1 cellular context compared by ENCODE assay signal in genomic region chr1:27527857-27528700, GRCh38.
A peak's percentile ranks its signal among the peaks of the same experiment; 100 is the strongest.
TF ChIP-seq lines count a peak whose summit lies in the region.

No MANE protein-coding gene starts in this region.

TF ChIP-seq in GM12878, 131 proteins besides CTCF, POLR2A, EP300 and RAD21 (continued from another document and continues in another):
- TF ChIP-seq BACH1 (IDR thresholded peaks at IDR 0.05; ENCODE audit: borderline replicate concordance) = 0 out of 2 replicates have a peak, but pooled peaks have one; percentile 23
- TF ChIP-seq SUZ12 (IDR thresholded peaks at IDR 0.05; ENCODE audit: unreplicated experiment) = no peak
- no peak for TF ChIP-seq TBL1XR1 (IDR thresholded peaks at IDR 0.05; ENCODE audit: low read depth, low read length)
- TF ChIP-seq IRF4 (IDR thresholded peaks at IDR 0.05; ENCODE audit: low read depth, low read length) = no peak
- TF ChIP-seq TAF1 (IDR thresholded peaks at IDR 0.05; ENCODE audit: borderline replicate concordance, low read depth, low read length) = no peak
- no peak for TF ChIP-seq KAT2A (conservative IDR thresholded peaks at IDR 0.05; ENCODE audit: control insufficient read depth, low read depth, low read length)
- TF ChIP-seq SREBF2 (IDR thresholded peaks at IDR 0.05; ENCODE audit: low read length) = no peak
- no peak for TF ChIP-seq KLF5 (IDR thresholded peaks at IDR 0.05; ENCODE audit: partially characterized antibody)
- TF ChIP-seq ASH2L (IDR thresholded peaks at IDR 0.05; ENCODE audit: borderline replicate concordance, low read depth) = no peak
- no peak for TF ChIP-seq POLR2AphosphoS2 (IDR thresholded peaks at IDR 0.05; ENCODE audit: low read depth, low read length)
- TF ChIP-seq SKIL (IDR thresholded peaks at IDR 0.05; ENCODE audit: low read depth, poor library complexity, severe bottlenecking) = no peak
- TF ChIP-seq YY1 (IDR thresholded peaks at IDR 0.05; ENCODE audit: low read depth, low read length) = no peak
- no peak for TF ChIP-seq ZNF592 (IDR thresholded peaks at IDR 0.05)
- TF ChIP-seq CHD2 (IDR thresholded peaks at IDR 0.05; ENCODE audit: borderline replicate concordance, low read depth, low read length) = no peak
- no peak for TF ChIP-seq NRF1 (conservative IDR thresholded peaks at IDR 0.05; ENCODE audit: low read depth, low read length)
- no peak for TF ChIP-seq ATF2 (IDR thresholded peaks at IDR 0.05; ENCODE audit: low read length)
- no peak for TF ChIP-seq MYB (IDR thresholded peaks at IDR 0.05; ENCODE audit: borderline replicate concordance, low read depth, low read length)
- TF ChIP-seq BCL11A (IDR thresholded peaks at IDR 0.05; ENCODE audit: low read depth, low read length) = no peak
- no peak for TF ChIP-seq RBBP5 (conservative IDR thresholded peaks at IDR 0.05)
- TF ChIP-seq TCF7 (IDR thresholded peaks at IDR 0.05; ENCODE audit: borderline replicate concordance) = no peak
- no peak for TF ChIP-seq HSF1 (IDR thresholded peaks at IDR 0.05; ENCODE audit: low read depth, low read length)
- TF ChIP-seq ATF7 (IDR thresholded peaks at IDR 0.05; ENCODE audit: low read depth) = no peak
- TF ChIP-seq CHD4 (IDR thresholded peaks at IDR 0.05) = no peak
- no peak for TF ChIP-seq ATF3 (IDR thresholded peaks at IDR 0.05; ENCODE audit: borderline replicate concordance, extremely low read depth, low read depth, low read length)
- TF ChIP-seq NFIC (IDR thresholded peaks at IDR 0.05; ENCODE audit: low read depth, low read length) = no peak
- no peak for TF ChIP-seq BMI1 (IDR thresholded peaks at IDR 0.05; ENCODE audit: borderline replicate concordance)
- peak; percentile 53 for TF ChIP-seq NR2F1 (conservative IDR thresholded peaks at IDR 0.05)
- TF ChIP-seq BCL3 (IDR thresholded peaks at IDR 0.05; ENCODE audit: borderline replicate concordance, insufficient read depth, low read depth, low read length, poor library complexity, severe bottlenecking) = no peak
- peak; percentile 79 for TF ChIP-seq LARP7 (IDR thresholded peaks at IDR 0.05)
- TF ChIP-seq CEBPZ (IDR thresholded peaks at IDR 0.05; ENCODE audit: low read depth, low read length) = no peak
- no peak for TF ChIP-seq ZNF274 (IDR thresholded peaks at IDR 0.05; ENCODE audit: insufficient read depth, insufficient read length)
- TF ChIP-seq HDAC2 (IDR thresholded peaks at IDR 0.05) = no peak
- TF ChIP-seq NR2C1 (IDR thresholded peaks at IDR 0.05) = no peak
- no peak for TF ChIP-seq REST (IDR thresholded peaks at IDR 0.05; ENCODE audit: low read depth, low read length)
- no peak for TF ChIP-seq EZH2 (IDR thresholded peaks at IDR 0.05; ENCODE audit: borderline replicate concordance, control insufficient read depth, low read depth, low read length)
- no peak for TF ChIP-seq ZBTB4 (CRISPR knock-in tag; IDR thresholded peaks at IDR 0.05)
